1 cellular context compared by ENCODE assay signal in genomic region chr10:98170249-98171117, GRCh38.
TF ChIP-seq lines count a peak whose summit lies in the region.

No MANE protein-coding gene starts in this region.

TF ChIP-seq in H1, 55 proteins besides CTCF, POLR2A, EP300 and RAD21 (continued from another document):
- TF ChIP-seq CHD7 (IDR thresholded peaks at IDR 0.05; ENCODE audit: insufficient replicate concordance, low read length) (no peak), SIX5 (IDR thresholded peaks at IDR 0.05; ENCODE audit: low read depth, low read length) (no peak), JUND (IDR thresholded peaks at IDR 0.05; ENCODE audit: low read length) (0 out of 2 replicates have a peak, but pooled peaks have one; percentile 48), SP2 (IDR thresholded peaks at IDR 0.05; ENCODE audit: low read length) (no peak), TAF1 (IDR thresholded peaks at IDR 0.05; ENCODE audit: low read depth, low read length) (no peak), TEAD4 (IDR thresholded peaks at IDR 0.05; ENCODE audit: low read depth, low read length) (peak; percentile 88), KDM1A (IDR thresholded peaks at IDR 0.05; ENCODE audit: borderline replicate concordance, low read length) (peak; percentile 78; the same call in 1 of the 2 replicates), SIN3A (conservative IDR thresholded peaks at IDR 0.05 in 1 of 2, IDR thresholded peaks at IDR 0.05 in 1 of 2; ENCODE audit: low read depth in 1 of 2, low read length in 2 of 2) (no peak), RNF2 (IDR thresholded peaks at IDR 0.05; ENCODE audit: borderline replicate concordance, low read depth, low read length, missing control alignments, poor library complexity, severe bottlenecking) (no peak), BACH1 (IDR thresholded peaks at IDR 0.05; ENCODE audit: low read length) (0 out of 2 replicates have a peak, but pooled peaks have one; percentile 15)
